Comparison of ENCODE assay signal across 11 cellular contexts in genomic region chr12:113408899-113409298, GRCh38. TPM values are rescaled to one million over a fixed set of nuclear protein-coding genes. Genes with fewer than 3 reads are reported as not detected.
"Had no signal": no experiment of that assay in that cellular context is flagged by ENCODE, and none has a peak within 500 bp of the region (broad histone marks: within the 10 kb centered on the region; RNA-seq: fewer than 3 reads in every experiment).

No MANE protein-coding gene starts in this region.

RNA-seq across cellular contexts. Expression of gene SDS, which starts 5.2 kb away (rescaled TPM):
- total RNA-seq: activated CD4-positive, alpha-beta memory T cell treated with anti-CD3 and anti-CD28 coated beads, Interleukin-2, amount 10 ng/mL, durations not matched to agents 7 days and 5 days; activated CD4-positive, alpha-beta T cell treated with anti-CD3 and anti-CD28 coated beads for 36 hours; activated CD4-positive, alpha-beta T cell treated with anti-CD3 and anti-CD28 coated beads, Interleukin-2, amount 10 ng/mL, durations not matched to agents 7 days and 5 days; activated CD8-positive, alpha-beta memory T cell treated with anti-CD3 and anti-CD28 coated beads, Interleukin-2, amount 10 ng/mL, durations not matched to agents 7 days and 5 days; activated CD8-positive, alpha-beta T cell treated with anti-CD3 and anti-CD28 coated beads, Interleukin-2, amount 10 ng/mL, durations not matched to agents 7 days and 5 days; activated T-helper 2 cell treated with anti-CD3 and anti-CD28 coated beads, Interferon-gamma antibody, Interleukin-2, Interleukin-4, amounts not matched to agents 10 μg/mL and 5 μg/mL and 100 μg/mL, durations not matched to agents 14 hours and 24 hours and 36 hours; astrocyte; cerebellum; T-helper 1 cell treated with Interleukin-12 subunit alpha and Interleukin-12 subunit beta and Interleukin-4 antibody, amounts not matched to agents 30 ng/mL and 1 ng/mL, for 36 hours; T-helper 17 cell; T-helper 2 cell treated with Interferon-gamma antibody and Interleukin-4, amounts not matched to agents 100 ng/mL and 5 ng/mL, for 36 hours had no signal

RNA-seq across cellular contexts. Expression of gene SDSL, which starts 13.3 kb away (rescaled TPM):
- total RNA-seq: activated CD4-positive, alpha-beta memory T cell treated with anti-CD3 and anti-CD28 coated beads, Interleukin-2, amount 10 ng/mL, durations not matched to agents 7 days and 5 days had no signal
